Comparison of ENCODE assay signal across 8 cellular contexts in the genomic region with DNA sequence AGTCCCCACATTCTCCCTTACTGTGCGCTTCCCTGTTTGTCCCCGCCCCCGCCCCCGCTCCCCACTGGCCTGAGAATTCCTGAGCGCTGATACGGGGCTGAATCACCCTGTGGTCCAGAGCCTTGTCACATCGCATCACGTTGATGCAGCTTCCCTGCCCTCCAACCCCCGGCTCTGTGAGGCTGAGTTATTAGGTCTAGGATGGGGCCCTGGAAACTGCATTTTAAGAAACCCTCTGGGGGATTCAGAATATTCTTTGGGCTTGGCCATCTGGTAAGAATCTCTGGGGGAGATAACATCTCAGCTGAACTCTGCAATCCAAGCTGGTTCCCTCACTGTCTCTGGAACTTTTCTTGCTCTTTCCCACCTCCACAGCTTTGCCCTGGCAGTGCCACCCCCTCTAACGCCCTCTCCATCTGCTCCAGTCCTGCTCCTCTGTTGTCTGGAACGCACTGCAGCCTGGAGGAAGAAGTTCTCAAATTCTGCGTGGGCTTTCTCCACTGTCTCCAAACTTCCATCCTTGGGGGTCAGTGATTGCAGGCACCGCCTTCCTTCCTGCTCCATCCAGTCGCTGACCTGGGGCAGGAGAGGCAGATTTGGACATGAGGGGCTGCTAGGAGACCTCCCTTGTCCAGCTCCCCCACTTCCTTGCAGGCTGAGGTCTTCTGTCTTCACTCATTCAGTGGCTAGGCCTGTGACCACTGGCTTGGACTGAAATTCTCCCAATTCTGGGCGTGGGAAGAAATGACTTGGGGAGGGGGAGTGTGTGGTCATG.
DNase-seq lines count a peak whose midpoint lies in the region; FAIRE-seq lines count a peak whose summit lies in the region.
"Had no signal": no experiment of that assay in that cellular context is flagged by ENCODE, and none has a peak within 500 bp of the region (broad histone marks: within the 10 kb centered on the region; RNA-seq: fewer than 3 reads in every experiment).

No MANE protein-coding gene starts in this region.

- peak; percentile 82 for FAIRE-seq in urothelium cell line (lab: Jason Lieb, UNC)

- peak; percentile 96 for DNase-seq in HK-2 (ENCODE audit: unreplicated experiment)
- peak; percentile 95 for DNase-seq in astrocyte of the hippocampus (ENCODE audit: low read depth, low spot score)
- DNase-seq in iPS-NIHi11 (ENCODE audit: low spot score) = peak; percentile 71
- DNase-seq in urothelium cell line (ENCODE audit: low spot score) = peak; percentile 96
- DNase-seq in COR-L47 (lab: John Stamatoyannopoulos, UW) = no peak
- no peak for DNase-seq in COLO668 (lab: John Stamatoyannopoulos, UW; ENCODE audit: unreplicated experiment)
- no peak for DNase-seq in stimulated activated CD4-positive, alpha-beta T cell treated with anti-CD3 and anti-CD28 coated beads, Interleukin-4, amount 100 ng/mL, for 24 hours
- DNase-seq: hippocampal formation had no signal

Comparison
In these comparisons a context has a peak if more than half of its experiments do, and no peak if none do; other contexts are left out.
1. DNase-seq: peak in HK-2 (single experiment), astrocyte of the hippocampus (single experiment), iPS-NIHi11 (single experiment) and urothelium cell line (single experiment); none in COR-L47 (single experiment), COLO668 (single experiment) and stimulated activated CD4-positive, alpha-beta T cell treated with anti-CD3 and anti-CD28 coated beads, Interleukin-4, amount 100 ng/mL, for 24 hours (single experiment).